8 cellular contexts compared by ENCODE assay signal in the genomic region with DNA sequence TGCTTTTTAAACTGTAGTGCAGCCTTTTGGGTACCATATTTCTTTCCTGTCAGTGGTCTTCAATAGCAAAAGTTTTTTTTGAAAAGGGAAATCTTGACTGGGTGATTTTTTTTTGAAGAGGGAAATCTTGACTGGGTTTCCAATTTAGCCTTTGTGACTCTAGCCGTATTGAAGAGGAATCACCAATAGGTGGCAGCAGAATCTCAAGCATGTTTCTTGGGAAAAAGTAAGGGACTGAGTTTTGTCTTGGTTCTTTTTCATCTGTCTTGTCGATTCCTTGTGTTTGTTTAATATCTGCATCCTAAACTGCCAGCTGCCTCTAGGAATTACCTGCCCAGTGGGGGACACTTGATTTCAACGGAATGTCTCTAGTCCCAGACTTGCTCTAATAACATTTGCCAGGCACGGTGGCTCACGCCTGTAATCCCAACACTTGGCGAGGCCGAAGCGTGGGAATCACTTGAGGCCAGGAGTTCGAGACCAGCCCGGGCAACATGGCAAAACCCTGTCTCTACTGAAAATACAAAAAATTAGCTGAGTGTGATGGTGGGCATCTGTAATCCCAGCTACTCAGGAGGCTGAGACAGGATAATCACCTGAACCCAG.
DNase-seq lines count a peak whose midpoint lies in the region; ATAC-seq, FAIRE-seq and TF ChIP-seq lines count a peak whose summit lies in the region.

No MANE protein-coding gene starts in this region.

- DNase-seq in D721Med (ENCODE audit: insufficient read length, low spot score) (peak; percentile 37), HCEC 1CT (peak; percentile 42), OCI-LY7 (ENCODE audit: low spot score) (peak; percentile 63), dermis microvascular lymphatic vessel endothelial cell (ENCODE audit: low read depth in 2 of 2) (peak; percentile 30 to 60)
- peak in 6 of 9 donors; percentile 33 to 50 (median 38) for DNase-seq in naive thymus-derived CD4-positive, alpha-beta T cell
- DNase-seq in activated T-cell treated with anti-CD3 and anti-CD28 coated beads, Interleukin-2, amount 50 U/mL, for 1 hour = no peak

- no TSS peak for BruUV-seq in OCI-LY7 (replicated peaks; lab: Mats Ljungman, UMichigan)

- H2AFZ ChIP-seq in OCI-LY7 (ENCODE audit: low read length) = no peak overlapping the region

- H3K4me1 ChIP-seq in OCI-LY7 (ENCODE audit: insufficient read depth, low read length, poor library complexity, severe bottlenecking) = no peaks in the 10 kb centered on the region
- H3K4me1 ChIP-seq in naive thymus-derived CD4-positive, alpha-beta T cell (ENCODE audit: control insufficient read depth in 2 of 2, insufficient read depth in 2 of 2, low read length in 2 of 2) = no peaks in the 10 kb centered on the region

- no peaks in the 10 kb centered on the region for H4K20me1 ChIP-seq in OCI-LY7 (ENCODE audit: insufficient read depth, low read length)

- H3K36me3 ChIP-seq in OCI-LY7 (ENCODE audit: insufficient read depth, low read length) = peaks cover 71% of the 10 kb centered on the region
- H3K36me3 ChIP-seq in naive thymus-derived CD4-positive, alpha-beta T cell (ENCODE audit: control insufficient read depth in 2 of 3, insufficient read depth in 3 of 3, low read length in 3 of 3) = peaks cover 7 to 90% (median 19%) of the 10 kb centered on the region in 3 experiments

- peaks cover under 1 to 11% (median 7%) of the 10 kb centered on the region in 7 donors for H3K4me1 Mint-ChIP-seq in naive thymus-derived CD4-positive, alpha-beta T cell

- no peak overlapping the region for H3K4me3 Mint-ChIP-seq in naive thymus-derived CD4-positive, alpha-beta T cell

- H3K9me3 ChIP-seq in OCI-LY7 (ENCODE audit: low read length) = no peaks in the 10 kb centered on the region
- no peaks in the 10 kb centered on the region for H3K9me3 ChIP-seq in naive thymus-derived CD4-positive, alpha-beta T cell (ENCODE audit: control insufficient read depth in 2 of 3, low read length in 3 of 3)

- intact Hi-C loops in OCI-LY7 (cut with micrococcal nuclease; ENCODE audit: unreplicated experiment) = loop anchor here (1.0 kb wide), 1 partner anchor 42 kb away; no protein-coding TSS in a partner anchor
- intact Hi-C loops in naive thymus-derived CD4-positive, alpha-beta T cell (cut with micrococcal nuclease) = loop anchor here (1.0 to 10.0 kb wide), 4 partner anchors 17 to 481 kb away; no protein-coding TSS in a partner anchor

- TF ChIP-seq CTCF in D721Med (IDR thresholded peaks at IDR 0.05; ENCODE audit: insufficient read depth, missing control alignments) (peak; percentile 76), OCI-LY7 (conservative IDR thresholded peaks at IDR 0.05; ENCODE audit: low read length) (peak; percentile 94)

- no peaks in the 10 kb centered on the region for H3K27me3 Mint-ChIP-seq in naive thymus-derived CD4-positive, alpha-beta T cell

- peaks cover 3 to 30% (median 15%) of the 10 kb centered on the region in 5 donors for H3K36me3 Mint-ChIP-seq in naive thymus-derived CD4-positive, alpha-beta T cell

- no peak overlapping the region for H3K4me3 ChIP-seq in OCI-LY7 (ENCODE audit: low read depth, low read length, poor library complexity, severe bottlenecking)
- H3K4me3 ChIP-seq in naive thymus-derived CD4-positive, alpha-beta T cell (ENCODE audit: low read length) = no peak overlapping the region

- H3K27ac Mint-ChIP-seq in naive thymus-derived CD4-positive, alpha-beta T cell = peak overlapping the region in 4 of 9 donors; percentile 22 to 69 (median 50)

- H3K9me2 ChIP-seq in OCI-LY7 (ENCODE audit: insufficient read depth, low read length) = no peaks in the 10 kb centered on the region

- no peak overlapping the region for H3K4me2 ChIP-seq in OCI-LY7 (ENCODE audit: low read length)

- POLR2A ChIA-PET in OCI-LY7 (lab: Charles Lee) = interaction anchor here (0.6 kb wide), 3 partner anchors 250 to 401 kb away, joined by 3 read pairs; no protein-coding TSS in a partner anchor
- POLR2A ChIA-PET in naive thymus-derived CD4-positive, alpha-beta T cell (lab: Charles Lee) = interaction anchor here (1.2 kb wide), 2 partner anchors 11 to 42 kb away, joined by 4 to 5 read pairs; no protein-coding TSS in a partner anchor

- H3K27ac ChIP-seq in OCI-LY7 (ENCODE audit: low read depth, low read length, poor library complexity, severe bottlenecking) = no peak overlapping the region
- no peak overlapping the region for H3K27ac ChIP-seq in naive thymus-derived CD4-positive, alpha-beta T cell (ENCODE audit: low read depth, low read length)

- H3K79me2 ChIP-seq in OCI-LY7 (ENCODE audit: insufficient read depth, low read depth, low read length) = no peaks in the 10 kb centered on the region

- H3K27me3 ChIP-seq in naive thymus-derived CD4-positive, alpha-beta T cell (ENCODE audit: control insufficient read depth in 2 of 2, insufficient read depth in 2 of 2, low read length in 2 of 2) = no peaks in the 10 kb centered on the region

- peak; percentile 66 for ATAC-seq in naive thymus-derived CD4-positive, alpha-beta T cell
- no peak for ATAC-seq in HG02870 (IDR thresholded peaks at IDR 0.05; ENCODE audit: unreplicated experiment)
- ATAC-seq in GM19452 (IDR thresholded peaks at IDR 0.05; ENCODE audit: unreplicated experiment) = no peak

- no peaks in the 10 kb centered on the region for H3K9me3 Mint-ChIP-seq in naive thymus-derived CD4-positive, alpha-beta T cell

- no peak for FAIRE-seq in D721Med (lab: Jason Lieb, UNC)

- CTCF ChIA-PET in OCI-LY7 (lab: Charles Lee; ENCODE audit: unreplicated experiment) = interaction anchor here (1.1 to 1.2 kb wide), 2 partner anchors 41 to 260 kb away, joined by 3 to 10 read pairs; no protein-coding TSS in a partner anchor
- CTCF ChIA-PET in naive thymus-derived CD4-positive, alpha-beta T cell (lab: Charles Lee) = interaction anchor here (0.6 to 15.8 kb wide), 20 partner anchors 9 to 1604 kb away, joined by 3 to 211 read pairs (median 4); no protein-coding TSS in a partner anchor
